32 cellular contexts compared by ENCODE assay signal in genomic region chr5:28399211-28399610, GRCh38.
"Had no signal": no experiment of that assay in that cellular context is flagged by ENCODE, and none has a peak within 500 bp of the region (broad histone marks: within the 10 kb centered on the region; RNA-seq: fewer than 3 reads in every experiment).

No MANE protein-coding gene starts in this region.

- H3K27me3 ChIP-seq: adrenal gland, body of pancreas, brain microvascular endothelial cell, breast epithelium had no signal

- H3K4me3 ChIP-seq: adrenal gland, body of pancreas, breast epithelium had no signal

- H3K27ac ChIP-seq: adrenal gland, body of pancreas, brain microvascular endothelial cell, breast epithelium, VCaP had no signal

- H3K36me3 ChIP-seq: adrenal gland, brain microvascular endothelial cell, breast epithelium had no signal

- DNase-seq: activated B cell treated with CpG ODN at 0.5 μM for 24 hours; activated CD4-positive, alpha-beta memory T cell treated with anti-CD3 and anti-CD28 coated beads for 36 hours; activated CD4-positive, alpha-beta T cell treated with anti-CD3 and anti-CD28 coated beads for 4 hours; activated CD4-positive, alpha-beta T cell treated with anti-CD3 and anti-CD28 coated beads, Interleukin-2, amount 10 ng/mL, durations not matched to agents 24 days and 14 days; activated CD4-positive, alpha-beta T cell treated with anti-CD3 and anti-CD28 coated beads, Interleukin-2, amount 50 U/mL, for 1 hour; activated CD4-positive, alpha-beta T cell treated with anti-CD3 and anti-CD28 coated beads, Interleukin-2, amount 50 U/mL, for 4 hours; activated CD4-positive, CD25-positive, alpha-beta regulatory T cell treated with anti-CD3 and anti-CD28 coated beads, Interleukin-2, amount 50 U/mL, for 72 hours; activated CD8-positive, alpha-beta memory T cell treated with anti-CD3 and anti-CD28 coated beads, Interleukin-2, amount 50 U/mL, for 4 hours; activated CD8-positive, alpha-beta T cell treated with anti-CD3 and anti-CD28 coated beads for 36 hours; activated effector memory CD4-positive, alpha-beta T cell treated with anti-CD3 and anti-CD28 coated beads, Interleukin-2, amount 50 U/mL, for 16 hours; activated gamma-delta T cell treated with Interleukin-2 at 50 U/mL for 16 hours; activated naive CD4-positive, alpha-beta T cell; activated naive CD4-positive, alpha-beta T cell treated with anti-CD3 and anti-CD28 coated beads for 36 hours; activated naive CD4-positive, alpha-beta T cell treated with anti-CD3 and anti-CD28 coated beads, Interleukin-2, amount 50 U/mL, for 16 hours; activated naive CD8-positive, alpha-beta T cell treated with anti-CD3 and anti-CD28 coated beads for 36 hours; activated T-cell treated with anti-CD3 and anti-CD28 coated beads for 4 hours; activated T-cell treated with anti-CD3 and anti-CD28 coated beads, Interleukin-2, amount 50 U/mL, for 1 hour; activated T-cell treated with anti-CD3 and anti-CD28 coated beads, Interleukin-2, amount 50 U/mL, for 4 hours; activated T-cell treated with anti-CD3 and anti-CD28 coated beads, Interleukin-2, amount 50 U/mL, for 72 hours; adrenal gland; amniotic stem cell; aorta; body of pancreas; brain microvascular endothelial cell; cerebellar nuclear complex; T-helper 1 cell; T-helper 2 cell; T-helper 9 cell had no signal

- ATAC-seq: activated CD8-positive, alpha-beta T cell treated with anti-CD3 and anti-CD28 coated beads for 36 hours; activated naive CD4-positive, alpha-beta T cell treated with anti-CD3 and anti-CD28 coated beads, Interleukin-2, amount 50 U/mL, for 72 hours; activated T-cell treated with anti-CD3 and anti-CD28 coated beads, Interleukin-2, amount 50 U/mL, for 4 hours; activated T-cell treated with anti-CD3 and anti-CD28 coated beads, Interleukin-2, amount 50 U/mL, for 72 hours; activated T-helper 17 cell treated with anti-CD3 and anti-CD28 coated beads, Interleukin-2, amount 50 U/mL, for 72 hours; body of pancreas had no signal

- H3K4me1 ChIP-seq: adrenal gland, body of pancreas, breast epithelium had no signal

- H3K9me3 ChIP-seq: adrenal gland, body of pancreas, breast epithelium had no signal
